ENCODE assay signal across 8 cellular contexts in the genomic region with DNA sequence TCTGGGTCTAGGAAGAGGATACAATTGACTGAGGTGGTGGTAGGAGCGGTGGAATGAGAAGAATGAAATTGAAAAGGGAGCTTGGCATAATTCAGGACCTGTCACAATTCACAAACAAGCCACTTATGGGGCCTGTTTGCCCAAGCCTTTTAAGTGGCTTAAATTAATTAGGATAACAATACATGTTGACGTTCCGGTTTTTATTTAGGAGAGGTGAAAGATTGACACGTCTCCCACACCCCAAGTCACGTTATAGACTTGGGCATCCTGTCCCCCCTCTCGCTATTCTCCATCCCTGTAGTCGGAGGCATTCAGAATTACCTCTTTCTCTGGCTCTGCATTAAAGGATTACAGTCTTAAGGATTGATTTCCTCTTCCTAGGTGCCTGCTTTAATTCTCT. TPM values are rescaled to one million over a fixed set of nuclear protein-coding genes. Genes with fewer than 3 reads are reported as not detected.
A peak's percentile ranks its signal among the peaks of the same experiment; 100 is the strongest.
DNase-seq lines count a peak whose midpoint lies in the region; ATAC-seq and TF ChIP-seq lines count a peak whose summit lies in the region.

No MANE protein-coding gene starts in this region.

- no peak for ATAC-seq in HG03039 (IDR thresholded peaks at IDR 0.05; ENCODE audit: unreplicated experiment)
- ATAC-seq in GM21526 (IDR thresholded peaks at IDR 0.05; ENCODE audit: low FRiP score, unreplicated experiment), result no peak

- DNase-seq in CD8-positive, alpha-beta memory T cell, result no peak
- no peak for DNase-seq in MM.1S
- DNase-seq in dorsolateral prefrontal cortex, result no peak
- no peak for DNase-seq in cortex of kidney (lab: John Stamatoyannopoulos, UW)
- no peak for DNase-seq in NCI-H1930 (lab: John Stamatoyannopoulos, UW)

- H3K9ac ChIP-seq in MM.1S (ENCODE audit: low read length), result 0 out of 2 replicates have a peak overlapping the region, but pooled peaks have one; percentile 26

- no peaks in the 10 kb centered on the region for H4K20me1 ChIP-seq in MM.1S (ENCODE audit: insufficient read depth, low read length)

- H3K9me2 ChIP-seq in MM.1S (replicated peaks; ENCODE audit: insufficient read depth, low read length), result no peaks in the 10 kb centered on the region

- H3K9me3 Mint-ChIP-seq in CD8-positive, alpha-beta memory T cell, result no peaks in the 10 kb centered on the region

- intact Hi-C loops in dorsolateral prefrontal cortex (cut with DNase I), result no loop called here

- H3K27me3 Mint-ChIP-seq in CD8-positive, alpha-beta memory T cell, result peaks cover 3 to 10% of the 10 kb centered on the region in 2 donors

- peak overlapping the region; percentile 49 to 98 (median 92) for H3K27ac Mint-ChIP-seq in CD8-positive, alpha-beta memory T cell

- H3K4me3 ChIP-seq in CD8-positive, alpha-beta memory T cell (ENCODE audit: low read length), result peak overlapping the region; percentile 62
- peak overlapping the region; percentile 73 for H3K4me3 ChIP-seq in MM.1S (ENCODE audit: low read length)
- H3K4me3 ChIP-seq in dorsolateral prefrontal cortex, result peak overlapping the region in 55 of 59 donors; percentile 48 to 100 (median 89)
- H3K4me3 ChIP-seq in neuron (ENCODE audit: low read length), result peak overlapping the region; percentile 76

- peak overlapping the region; percentile 64 for H3K27ac ChIP-seq in CD8-positive, alpha-beta memory T cell (ENCODE audit: low read depth, low read length)
- no peak overlapping the region for H3K27ac ChIP-seq in MM.1S (ENCODE audit: low read length)
- peak overlapping the region in 52 of 59 donors; percentile 1 to 94 (median 82) for H3K27ac ChIP-seq in dorsolateral prefrontal cortex

- peaks cover 6 to 30% (median 9%) of the 10 kb centered on the region in 3 donors for H3K36me3 Mint-ChIP-seq in CD8-positive, alpha-beta memory T cell

- H3K4me2 ChIP-seq in MM.1S (ENCODE audit: low read depth, low read length), result peak overlapping the region; percentile 63

- peaks cover 23% of the 10 kb centered on the region for H3K4me1 ChIP-seq in CD8-positive, alpha-beta memory T cell (ENCODE audit: insufficient read depth, low read length)
- H3K4me1 ChIP-seq in MM.1S (ENCODE audit: low read length) (peaks cover 15% of the 10 kb centered on the region), neuron (ENCODE audit: insufficient read depth, low read length) (peaks cover 17% of the 10 kb centered on the region)

- peak overlapping the region; percentile 71 for H2AFZ ChIP-seq in MM.1S (ENCODE audit: low read length)
- H2AFZ ChIP-seq in neuron (ENCODE audit: low read depth, low read length), result peak overlapping the region; percentile 68

- H3F3A ChIP-seq in MM.1S (ENCODE audit: insufficient read depth, low read length), result no peaks in the 10 kb centered on the region

- peaks cover 16% of the 10 kb centered on the region; the same call in 1 of the 2 replicates for H3K79me2 ChIP-seq in MM.1S (ENCODE audit: low read length)

- POLR2A ChIA-PET in CD8-positive, alpha-beta memory T cell (lab: Charles Lee), result interaction anchor here (0.6 to 1.9 kb wide), 3 partner anchors 10 to 553 kb away, joined by 3 to 8 read pairs (median 3); no protein-coding TSS in a partner anchor

- peaks cover 19% of the 10 kb centered on the region for H3K36me3 ChIP-seq in CD8-positive, alpha-beta memory T cell (ENCODE audit: insufficient read depth, low read length)
- H3K36me3 ChIP-seq in MM.1S (replicated peaks; ENCODE audit: insufficient read depth, low read length) (no peaks in the 10 kb centered on the region), neuron (ENCODE audit: insufficient read depth, low read length) (peaks cover 14% of the 10 kb centered on the region)

- no peaks in the 10 kb centered on the region for H3K9me3 ChIP-seq in CD8-positive, alpha-beta memory T cell (ENCODE audit: low read length)
- H3K9me3 ChIP-seq in MM.1S (replicated peaks; ENCODE audit: insufficient read depth, low read length) (no peaks in the 10 kb centered on the region), neuron (ENCODE audit: low read length) (no peaks in the 10 kb centered on the region)

- H3K4me1 Mint-ChIP-seq in CD8-positive, alpha-beta memory T cell, result peaks cover 28 to 43% (median 39%) of the 10 kb centered on the region in 3 donors

- H3K4me3 Mint-ChIP-seq in CD8-positive, alpha-beta memory T cell, result peak overlapping the region; percentile 89 to 97 (median 94)

- CTCF ChIA-PET in CD8-positive, alpha-beta memory T cell (lab: Charles Lee), result interaction anchor here (1.9 to 16.3 kb wide), 3 partner anchors 15 to 29 kb away, joined by 5 to 269 read pairs (median 10); no protein-coding TSS in a partner anchor

- H3K27me3 ChIP-seq in CD8-positive, alpha-beta memory T cell (ENCODE audit: insufficient read depth, low read length, poor library complexity, severe bottlenecking), result no peaks in the 10 kb centered on the region
- no peaks in the 10 kb centered on the region; the same call in 1 of the 2 replicates for H3K27me3 ChIP-seq in MM.1S (replicated peaks; ENCODE audit: insufficient read depth, low read length)
- H3K27me3 ChIP-seq in dorsolateral prefrontal cortex, result no peaks in the 10 kb centered on the region
- peaks cover 2% of the 10 kb centered on the region for H3K27me3 ChIP-seq in neuron (ENCODE audit: insufficient read depth, low read length)

- no peak for TF ChIP-seq CTCF in MM.1S (IDR thresholded peaks at IDR 0.05; ENCODE audit: low read length)
- no peak for TF ChIP-seq CTCF in dorsolateral prefrontal cortex (IDR thresholded peaks at IDR 0.05 in 54 of 56, conservative IDR thresholded peaks at IDR 0.05 in 2 of 56; ENCODE audit: low read depth in 1 of 56, partially characterized antibody in 56 of 56)

RNA-seq across cellular contexts. Expression of gene CALCOCO1, which starts 1.0 kb away (rescaled TPM):
- 10 to 100 TPM; 29.5 to 31.4 TPM for total RNA-seq in CD8-positive, alpha-beta memory T cell
- polyA plus RNA-seq in CD8-positive, alpha-beta memory T cell, result 73.9 TPM
- total RNA-seq in dorsolateral prefrontal cortex, result 100 to 1,000 TPM; 146 to 279 (median 206) TPM

RNA-seq across cellular contexts. Expression of gene CISTR, which starts 23.6 kb away (rescaled TPM):
- total RNA-seq in CD8-positive, alpha-beta memory T cell, result not detected
- polyA plus RNA-seq in CD8-positive, alpha-beta memory T cell, result not detected
- total RNA-seq in dorsolateral prefrontal cortex, result 1 to 10 TPM in 52 of 120 experiments, under 1 TPM in 9, not detected in 59; 0.86 to 3.7 (median 1.4) TPM

RNA-seq across cellular contexts. Expression of gene ATP5MC2, which starts 52.3 kb away (rescaled TPM):
- 100 to 1,000 TPM; 342 to 350 TPM for total RNA-seq in CD8-positive, alpha-beta memory T cell
- 529 TPM for polyA plus RNA-seq in CD8-positive, alpha-beta memory T cell
- 100 to 1,000 TPM; 147 to 261 (median 203) TPM for total RNA-seq in dorsolateral prefrontal cortex

Comparison
In these comparisons a context has a peak if more than half of its experiments do, and no peak if none do; other contexts are left out.
1. RNA of gene CALCOCO1, which starts 1.0 kb away (total RNA-seq): 146 to 279 TPM in dorsolateral prefrontal cortex; 29.5 to 31.4 TPM in CD8-positive, alpha-beta memory T cell; every median in the first group is over 4 times any median in the second.
2. Peak in every context shown above with its lines, with median percentiles within 50 percentile points of each other: H3K4me3 ChIP-seq.